17 cellular contexts compared by ENCODE assay signal in genomic region chr1:183039330-183039729, GRCh38. TPM values are rescaled to one million over a fixed set of nuclear protein-coding genes. Genes with fewer than 3 reads are reported as not detected.
DNase-seq lines count a peak whose midpoint lies in the region; ATAC-seq, FAIRE-seq and TF ChIP-seq lines count a peak whose summit lies in the region.
"Had no signal": no experiment of that assay in that cellular context is flagged by ENCODE, and none has a peak within 500 bp of the region (broad histone marks: within the 10 kb centered on the region; RNA-seq: fewer than 3 reads in every experiment).

No MANE protein-coding gene starts in this region.

- POLR2A ChIA-PET in A549 (lab: Yijun Ruan, JAX) = no interaction called here

- CTCF ChIA-PET in A549 (lab: Yijun Ruan, JAX) = interaction anchor here (1.0 to 1.2 kb wide), 2 partner anchors 9 to 102 kb away, joined by 4 to 7 read pairs; no protein-coding TSS in a partner anchor

- peaks cover 5% of the 10 kb centered on the region for H3K27me3 Mint-ChIP-seq in endothelial cell (ENCODE audit: unreplicated experiment)
- no peaks in the 10 kb centered on the region for H3K27me3 Mint-ChIP-seq in osteocyte (ENCODE audit: unreplicated experiment)

- H3K27ac ChIP-seq in A549 (peak overlapping the region in 1 of 2 experiments; percentile 28; a peak in 1 of 6 replicates), HUES48 (ENCODE audit: low read depth, low read length) (peak overlapping the region; percentile 61)
- H3K27ac ChIP-seq: prostate gland had no signal

- H3K4me3 Mint-ChIP-seq in endothelial cell (ENCODE audit: unreplicated experiment) (no peak overlapping the region), osteocyte (ENCODE audit: unreplicated experiment) (peak overlapping the region; percentile 62)
- H3K4me3 Mint-ChIP-seq: activated CD8-positive, alpha-beta T cell treated with anti-CD3 and anti-CD28 coated beads for 36 hours; effector memory CD8-positive, alpha-beta T cell had no signal

- TF ChIP-seq RAD21 in A549 (conservative IDR thresholded peaks at IDR 0.05 in 1 of 2, IDR thresholded peaks at IDR 0.05 in 1 of 2) = no peak

- H3K9me3 ChIP-seq in A549 = no peaks in the 10 kb centered on the region
- no peaks in the 10 kb centered on the region for H3K9me3 ChIP-seq in HUES48 (ENCODE audit: control insufficient read depth, insufficient read depth, low read length)
- H3K9me3 ChIP-seq: prostate gland had no signal

- H3K9me3 Mint-ChIP-seq in endothelial cell (ENCODE audit: unreplicated experiment) = no peaks in the 10 kb centered on the region
- H3K9me3 Mint-ChIP-seq in osteocyte (ENCODE audit: unreplicated experiment) = no peaks in the 10 kb centered on the region
- H3K9me3 Mint-ChIP-seq: activated CD8-positive, alpha-beta T cell treated with anti-CD3 and anti-CD28 coated beads for 36 hours; effector memory CD8-positive, alpha-beta T cell had no signal

- H3K36me3 Mint-ChIP-seq in endothelial cell (ENCODE audit: low read depth, unreplicated experiment) = no peaks in the 10 kb centered on the region
- H3K36me3 Mint-ChIP-seq in osteocyte (ENCODE audit: unreplicated experiment) = peaks cover 11% of the 10 kb centered on the region

- H3K4me1 Mint-ChIP-seq in endothelial cell (ENCODE audit: unreplicated experiment) (peaks cover 68% of the 10 kb centered on the region), osteocyte (ENCODE audit: unreplicated experiment) (peaks cover 78% of the 10 kb centered on the region)

- H3K27me3 ChIP-seq in HUES48 (ENCODE audit: control insufficient read depth, insufficient read depth, low read length) = no peaks in the 10 kb centered on the region

- H3K36me3 ChIP-seq in HUES48 (ENCODE audit: control insufficient read depth, insufficient read depth, low read length) = no peaks in the 10 kb centered on the region
- H3K36me3 ChIP-seq: prostate gland had no signal

- no peak for TF ChIP-seq EP300 in A549 (IDR thresholded peaks at IDR 0.05)

- ATAC-seq in A549 = no peak
- no peak for ATAC-seq in HG03521 (IDR thresholded peaks at IDR 0.05; ENCODE audit: unreplicated experiment)
- ATAC-seq in GM21717 (IDR thresholded peaks at IDR 0.05; ENCODE audit: unreplicated experiment) = no peak
- ATAC-seq: activated CD8-positive, alpha-beta T cell treated with anti-CD3 and anti-CD28 coated beads for 36 hours; effector memory CD8-positive, alpha-beta T cell had no signal

- H3K4me1 ChIP-seq in A549 = peaks cover 65% of the 10 kb centered on the region
- H3K4me1 ChIP-seq in HUES48 (ENCODE audit: control insufficient read depth, insufficient read depth, low read length) = peaks cover 37% of the 10 kb centered on the region
- H3K4me1 ChIP-seq: prostate gland had no signal

- H3K9ac ChIP-seq in HUES48 (ENCODE audit: low read depth, low read length) = no peak overlapping the region

- H3K4me3 ChIP-seq in A549 = no peak overlapping the region
- no peak overlapping the region for H3K4me3 ChIP-seq in HUES48 (ENCODE audit: low read depth, low read length)
- H3K4me3 ChIP-seq: prostate gland had no signal

- 80% methylated on average over 4 of the region's 4 CpGs for WGBS in A549 (ENCODE audit: missing lambda C conversion rate)

- TF ChIP-seq POLR2A in A549 (IDR thresholded peaks at IDR 0.05; ENCODE audit: low read length) = no peak

- H3K4me2 ChIP-seq in A549 = peak overlapping the region; percentile 13; the same call in 2 of the 3 replicates

- no peak for FAIRE-seq in A549 (lab: Jason Lieb, UNC)
- FAIRE-seq: kidney, TTC549 had no signal

- TF ChIP-seq CTCF in A549 (IDR thresholded peaks at IDR 0.05) (no peak), endothelial cell (IDR thresholded peaks at IDR 0.05; ENCODE audit: unreplicated experiment) (no peak), osteocyte (IDR thresholded peaks at IDR 0.05) (no peak)

- H3K27ac Mint-ChIP-seq in endothelial cell (ENCODE audit: unreplicated experiment) = peak overlapping the region; percentile 97
- H3K27ac Mint-ChIP-seq in osteocyte (ENCODE audit: unreplicated experiment) = peak overlapping the region; percentile 95
- H3K27ac Mint-ChIP-seq: activated CD8-positive, alpha-beta T cell treated with anti-CD3 and anti-CD28 coated beads for 36 hours; effector memory CD8-positive, alpha-beta T cell had no signal

- DNase-seq in A549 (ENCODE audit: low read depth in 1 of 2, low spot score in 1 of 2) (no peak), endothelial cell (ENCODE audit: low spot score) (no peak), osteocyte (ENCODE audit: extremely low spot score, unreplicated experiment) (no peak), anterior cingulate cortex (lab: John Stamatoyannopoulos, UW) (no peak), GDM1 (lab: John Stamatoyannopoulos, UW) (no peak)
- DNase-seq: activated CD8-positive, alpha-beta T cell treated with anti-CD3 and anti-CD28 coated beads for 36 hours; activated effector memory CD4-positive, alpha-beta T cell treated with Interleukin-2 at 50 U/mL for 16 hours; effector memory CD8-positive, alpha-beta T cell; glutamatergic neuron; kidney; NCI-H1105; NCI-H2227 treated with DMSO at 0.1 percent for 48 hours had no signal

TF ChIP-seq in A549, 52 proteins besides CTCF, POLR2A, EP300 and RAD21:
- TF ChIP-seq SREBF2 (IDR thresholded peaks at IDR 0.05) (no peak), TFCP2L1 (CRISPR knock-in tag; IDR thresholded peaks at IDR 0.05) (no peak), RNF2 (IDR thresholded peaks at IDR 0.05; ENCODE audit: borderline replicate concordance, low read depth) (no peak), NFE2L2 (conservative IDR thresholded peaks at IDR 0.05; ENCODE audit: low read length) (no peak), JUNB (IDR thresholded peaks at IDR 0.05) (no peak), HOXB5 (CRISPR knock-in tag; IDR thresholded peaks at IDR 0.05) (no peak)
- TF ChIP-seq, protein P1, sequence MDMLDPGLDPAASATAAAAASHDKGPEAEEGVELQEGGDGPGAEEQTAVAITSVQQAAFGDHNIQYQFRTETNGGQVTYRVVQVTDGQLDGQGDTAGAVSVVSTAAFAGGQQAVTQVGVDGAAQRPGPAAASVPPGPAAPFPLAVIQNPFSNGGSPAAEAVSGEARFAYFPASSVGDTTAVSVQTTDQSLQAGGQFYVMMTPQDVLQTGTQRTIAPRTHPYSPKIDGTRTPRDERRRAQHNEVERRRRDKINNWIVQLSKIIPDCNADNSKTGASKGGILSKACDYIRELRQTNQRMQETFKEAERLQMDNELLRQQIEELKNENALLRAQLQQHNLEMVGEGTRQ (IDR thresholded peaks at IDR 0.05) = no peak

RNA-seq across cellular contexts. Expression of gene LAMC1, which starts 16.1 kb away (rescaled TPM):
- polyA plus RNA-seq in A549 (2011; rRNA removed) = 139 and 152 TPM in 2 replicates
- 39.6 and 43.0 TPM in 2 replicates for polyA plus RNA-seq in A549 (2012; cell fraction: cytosol; rRNA removed)
- polyA plus RNA-seq in A549 (2012; cell fraction: nucleus; rRNA removed) = 92.3 and 98.8 TPM in 2 replicates
- 85.8 to 106 TPM (median 93.7 TPM) in 3 replicates for polyA plus RNA-seq in A549 (2017; fragmentation: RNase III; extraction: RNeasy Plus Mini Kit Qiagen cat#74134 plus additional on column Dnase treatment)
- 149 and 171 TPM in 2 replicates for polyA minus RNA-seq in A549 (2011; rRNA and poly(A)+ RNA removed)
- 265 TPM for total RNA-seq in endothelial cell (ENCODE audit: unreplicated experiment)
- total RNA-seq in osteocyte = 369 and 384 TPM in 2 replicates
